27 cellular contexts compared by ENCODE assay signal in the genomic region with DNA sequence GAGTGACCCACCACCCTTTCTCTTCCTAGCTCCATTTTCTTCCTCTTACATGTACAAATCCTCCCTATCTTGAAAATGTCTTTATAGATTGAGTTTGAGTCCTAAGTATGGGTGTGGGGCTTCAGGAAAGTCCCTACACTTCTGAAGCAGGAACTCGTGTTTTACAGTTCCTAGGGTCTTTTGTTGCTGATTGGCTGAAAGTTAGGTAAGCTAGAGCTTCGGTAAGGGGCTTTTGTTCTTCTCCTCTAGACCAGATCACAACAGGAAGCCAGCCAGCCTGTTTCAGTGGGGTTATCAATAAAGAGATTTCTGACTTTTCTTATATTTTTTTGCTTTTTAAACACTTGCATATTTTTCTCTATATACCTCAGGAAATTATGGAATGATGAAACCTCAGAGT. TPM values are rescaled to one million over a fixed set of nuclear protein-coding genes. Genes with fewer than 3 reads are reported as not detected.
"Had no signal": no experiment of that assay in that cellular context is flagged by ENCODE, and none has a peak within 500 bp of the region (broad histone marks: within the 10 kb centered on the region; RNA-seq: fewer than 3 reads in every experiment).

No MANE protein-coding gene starts in this region.

- H3K9me3 Mint-ChIP-seq: activated T-cell treated with anti-CD3 and anti-CD28 coated beads, Interleukin-2, amount 50 U/mL, for 24 hours; activated T-helper 17 cell treated with anti-CD3 and anti-CD28 coated beads, Interleukin-2, amount 50 U/mL, for 72 hours; nephron; stimulated activated naive CD8-positive, alpha-beta T cell treated with anti-CD3 and anti-CD28 coated beads, Interleukin-15, Interleukin-2, amounts not matched to agents 100 ng/mL and 50 ng/mL, for 24 hours had no signal

- DNase-seq: activated CD8-positive, alpha-beta memory T cell treated with anti-CD3 and anti-CD28 coated beads, Interleukin-2, amount 50 U/mL, for 4 hours; activated naive CD4-positive, alpha-beta T cell; activated T-cell treated with anti-CD3 and anti-CD28 coated beads, Interleukin-2, amount 50 U/mL, for 24 hours; adrenal gland; brain microvascular endothelial cell; central memory CD4-positive, alpha-beta T cell; effector memory CD8-positive, alpha-beta T cell; foreskin melanocyte; hippocampal formation; left ventricle myocardium superior; mammary epithelial cell; midbrain; ovary; spleen; stimulated activated CD4-positive, alpha-beta T cell treated with anti-CD3 and anti-CD28 coated beads, Interleukin-4, amount 100 ng/mL, for 1 hour; substantia nigra; T-helper 9 cell; tibial artery had no signal

- H3K36me3 Mint-ChIP-seq: activated naive CD8-positive, alpha-beta T cell had no signal

- H3K27ac ChIP-seq: adrenal gland, ascending aorta, brain microvascular endothelial cell, neutrophil, ovary, prostate gland, spleen, tibial artery had no signal

- H3K27ac Mint-ChIP-seq: activated naive CD8-positive, alpha-beta T cell; activated T-cell treated with anti-CD3 and anti-CD28 coated beads, Interleukin-2, amount 50 U/mL, for 24 hours; activated T-helper 17 cell treated with anti-CD3 and anti-CD28 coated beads, Interleukin-2, amount 50 U/mL, for 72 hours; effector memory CD8-positive, alpha-beta T cell; nephron; stimulated activated naive CD8-positive, alpha-beta T cell treated with anti-CD3 and anti-CD28 coated beads, Interleukin-15, Interleukin-2, amounts not matched to agents 100 ng/mL and 50 ng/mL, for 24 hours had no signal

- H3K27me3 ChIP-seq: adrenal gland, ascending aorta, brain microvascular endothelial cell, neutrophil, ovary, tibial artery had no signal

- H3K9me3 ChIP-seq: adrenal gland, ascending aorta, neutrophil, ovary, prostate gland, spleen, tibial artery had no signal

- H3K4me1 ChIP-seq: adrenal gland, ascending aorta, prostate gland, spleen, tibial artery had no signal

- H3K4me3 Mint-ChIP-seq: activated naive CD8-positive, alpha-beta T cell; activated T-cell treated with anti-CD3 and anti-CD28 coated beads, Interleukin-2, amount 50 U/mL, for 24 hours; activated T-helper 17 cell treated with anti-CD3 and anti-CD28 coated beads, Interleukin-2, amount 50 U/mL, for 72 hours; effector memory CD8-positive, alpha-beta T cell; nephron; stimulated activated naive CD8-positive, alpha-beta T cell treated with anti-CD3 and anti-CD28 coated beads, Interleukin-15, Interleukin-2, amounts not matched to agents 100 ng/mL and 50 ng/mL, for 24 hours had no signal

- FAIRE-seq: endothelial cell of umbilical vein had no signal

- H3K4me3 ChIP-seq: adrenal gland, ascending aorta, ovary, prostate gland, spleen, tibial artery had no signal

- H3K36me3 ChIP-seq: adrenal gland, ascending aorta, brain microvascular endothelial cell, neutrophil, ovary, prostate gland, spleen, tibial artery had no signal

- ATAC-seq: activated T-helper 17 cell treated with anti-CD3 and anti-CD28 coated beads, Interleukin-2, amount 50 U/mL, for 72 hours; effector memory CD8-positive, alpha-beta T cell; esophagus mucosa; left ventricle myocardium superior had no signal

- H3K4me1 Mint-ChIP-seq: activated T-helper 17 cell treated with anti-CD3 and anti-CD28 coated beads, Interleukin-2, amount 50 U/mL, for 72 hours; nephron had no signal

RNA-seq across cellular contexts. Expression of a gene that starts 51.3 kb away (rescaled TPM):
- total RNA-seq: endothelial cell of umbilical vein, mammary epithelial cell had no signal
- polyA plus RNA-seq: mammary epithelial cell had no signal
